1 cellular context compared by ENCODE assay signal in the genomic region with DNA sequence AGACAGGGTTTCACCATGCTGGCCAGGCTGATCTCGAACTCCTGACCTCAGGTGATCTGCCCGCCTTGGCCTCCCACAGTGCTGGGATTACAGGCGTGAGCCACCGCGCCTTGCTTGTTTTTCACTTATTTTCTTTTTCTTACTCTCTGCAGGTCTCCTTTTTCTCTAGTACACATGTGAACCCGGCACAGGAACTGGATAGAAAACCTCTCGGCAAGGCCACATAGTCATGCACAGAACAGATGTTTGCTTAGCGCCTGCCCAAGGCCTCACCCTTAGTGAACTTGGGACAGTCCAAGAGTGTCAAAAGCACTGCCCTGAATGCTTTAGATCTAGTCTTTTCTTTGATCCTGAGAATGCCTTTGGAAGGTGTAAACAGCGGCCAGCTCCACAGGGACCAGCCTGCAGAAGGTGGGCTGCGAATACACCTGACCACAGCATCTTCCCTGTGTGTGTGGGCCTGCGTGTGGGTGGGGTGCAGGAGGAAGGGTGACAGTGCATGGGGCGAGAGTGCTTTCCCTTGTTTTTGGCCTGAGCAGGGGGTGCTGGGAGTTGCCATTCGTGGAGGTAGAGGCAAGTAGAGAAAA.
A peak's percentile ranks its signal among the peaks of the same experiment; 100 is the strongest.
TF ChIP-seq lines count a peak whose summit lies in the region.

No MANE protein-coding gene starts in this region.

TF ChIP-seq in HepG2, 621 proteins besides CTCF, POLR2A, EP300 and RAD21 (continues in another document):
- TF ChIP-seq ZNF788 (CRISPR knock-in tag; IDR thresholded peaks at IDR 0.05; ENCODE audit: borderline replicate concordance) = no peak; the same call in 1 of the 2 replicates
- no peak for TF ChIP-seq POLR2AphosphoS2 (IDR thresholded peaks at IDR 0.05; ENCODE audit: low read depth, low read length)
- TF ChIP-seq MBNL3 (CRISPR knock-in tag; conservative IDR thresholded peaks at IDR 0.05) = no peak
- TF ChIP-seq PAF1 (CRISPR knock-in tag; IDR thresholded peaks at IDR 0.05) = no peak
- peak; percentile 86; the same call in 1 of the 2 replicates for TF ChIP-seq ZNF292 (CRISPR knock-in tag; IDR thresholded peaks at IDR 0.05; ENCODE audit: borderline replicate concordance, low read depth)
- TF ChIP-seq ZNF777 (CRISPR knock-in tag; IDR thresholded peaks at IDR 0.05) = 0 out of 2 replicates have a peak, but pooled peaks have one; percentile 33
- TF ChIP-seq FOXC1 (CRISPR knock-in tag; IDR thresholded peaks at IDR 0.05; ENCODE audit: borderline replicate concordance) = no peak
- TF ChIP-seq, protein P1, sequence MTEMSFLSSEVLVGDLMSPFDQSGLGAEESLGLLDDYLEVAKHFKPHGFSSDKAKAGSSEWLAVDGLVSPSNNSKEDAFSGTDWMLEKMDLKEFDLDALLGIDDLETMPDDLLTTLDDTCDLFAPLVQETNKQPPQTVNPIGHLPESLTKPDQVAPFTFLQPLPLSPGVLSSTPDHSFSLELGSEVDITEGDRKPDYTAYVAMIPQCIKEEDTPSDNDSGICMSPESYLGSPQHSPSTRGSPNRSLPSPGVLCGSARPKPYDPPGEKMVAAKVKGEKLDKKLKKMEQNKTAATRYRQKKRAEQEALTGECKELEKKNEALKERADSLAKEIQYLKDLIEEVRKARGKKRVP (CRISPR knock-in tag; IDR thresholded peaks at IDR 0.05) = no peak
- no peak for TF ChIP-seq HOXA7 (CRISPR knock-in tag; IDR thresholded peaks at IDR 0.05)
- TF ChIP-seq FOXK1 (CRISPR knock-in tag; IDR thresholded peaks at IDR 0.05; ENCODE audit: borderline replicate concordance, low read depth) = peak; percentile 86
- 0 out of 2 replicates have a peak, but pooled peaks have one; percentile 61 for TF ChIP-seq YEATS4 (CRISPR knock-in tag; IDR thresholded peaks at IDR 0.05; ENCODE audit: borderline replicate concordance)
- TF ChIP-seq KDM4B (CRISPR knock-in tag; IDR thresholded peaks at IDR 0.05) = 0 out of 2 replicates have a peak, but pooled peaks have one; percentile 25
- no peak for TF ChIP-seq ZIK1 (CRISPR knock-in tag; IDR thresholded peaks at IDR 0.05; ENCODE audit: borderline replicate concordance, low read depth)
- peak; percentile 80 for TF ChIP-seq SMAD3 (CRISPR knock-in tag; IDR thresholded peaks at IDR 0.05)
- 0 out of 2 replicates have a peak, but pooled peaks have one; percentile 66 for TF ChIP-seq PPARG (CRISPR knock-in tag; conservative IDR thresholded peaks at IDR 0.05)
- no peak for TF ChIP-seq AGO2 (optimal IDR thresholded peaks at IDR 0.05; ENCODE audit: low read depth, low read length)
- TF ChIP-seq ZNF30 (CRISPR knock-in tag; IDR thresholded peaks at IDR 0.05) = no peak
- TF ChIP-seq, protein P2, sequence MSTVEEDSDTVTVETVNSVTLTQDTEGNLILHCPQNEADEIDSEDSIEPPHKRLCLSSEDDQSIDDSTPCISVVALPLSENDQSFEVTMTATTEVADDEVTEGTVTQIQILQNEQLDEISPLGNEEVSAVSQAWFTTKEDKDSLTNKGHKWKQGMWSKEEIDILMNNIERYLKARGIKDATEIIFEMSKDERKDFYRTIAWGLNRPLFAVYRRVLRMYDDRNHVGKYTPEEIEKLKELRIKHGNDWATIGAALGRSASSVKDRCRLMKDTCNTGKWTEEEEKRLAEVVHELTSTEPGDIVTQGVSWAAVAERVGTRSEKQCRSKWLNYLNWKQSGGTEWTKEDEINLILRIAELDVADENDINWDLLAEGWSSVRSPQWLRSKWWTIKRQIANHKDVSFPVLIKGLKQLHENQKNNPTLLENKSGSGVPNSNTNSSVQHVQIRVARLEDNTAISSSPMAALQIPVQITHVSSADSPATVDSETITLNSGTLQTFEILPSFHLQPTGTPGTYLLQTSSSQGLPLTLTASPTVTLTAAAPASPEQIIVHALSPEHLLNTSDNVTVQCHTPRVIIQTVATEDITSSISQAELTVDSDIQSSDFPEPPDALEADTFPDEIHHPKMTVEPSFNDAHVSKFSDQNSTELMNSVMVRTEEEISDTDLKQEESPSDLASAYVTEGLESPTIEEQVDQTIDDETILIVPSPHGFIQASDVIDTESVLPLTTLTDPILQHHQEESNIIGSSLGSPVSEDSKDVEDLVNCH (CRISPR knock-in tag; IDR thresholded peaks at IDR 0.05) = no peak
- TF ChIP-seq ZNF282 (IDR thresholded peaks at IDR 0.05; ENCODE audit: partially characterized antibody) = no peak
- peak; percentile 94 for TF ChIP-seq GZF1 (CRISPR knock-in tag; IDR thresholded peaks at IDR 0.05)
- TF ChIP-seq SAFB2 (CRISPR knock-in tag; IDR thresholded peaks at IDR 0.05; ENCODE audit: borderline replicate concordance, low read depth) = no peak; the same call in 1 of the 2 replicates
- peak; percentile 84 for TF ChIP-seq ZNF746 (CRISPR knock-in tag; IDR thresholded peaks at IDR 0.05)
- TF ChIP-seq ZNF205 (CRISPR knock-in tag; IDR thresholded peaks at IDR 0.05) = peak; percentile 87
- no peak for TF ChIP-seq POLR2G (IDR thresholded peaks at IDR 0.05; ENCODE audit: low read depth, low read length)
- no peak for TF ChIP-seq ZNF780A (CRISPR knock-in tag; IDR thresholded peaks at IDR 0.05)
- TF ChIP-seq ZNF616 (CRISPR knock-in tag; IDR thresholded peaks at IDR 0.05; ENCODE audit: low read depth) = no peak
- TF ChIP-seq ZNF569 (CRISPR knock-in tag; IDR thresholded peaks at IDR 0.05; ENCODE audit: borderline replicate concordance) = no peak
- TF ChIP-seq, protein P3, sequence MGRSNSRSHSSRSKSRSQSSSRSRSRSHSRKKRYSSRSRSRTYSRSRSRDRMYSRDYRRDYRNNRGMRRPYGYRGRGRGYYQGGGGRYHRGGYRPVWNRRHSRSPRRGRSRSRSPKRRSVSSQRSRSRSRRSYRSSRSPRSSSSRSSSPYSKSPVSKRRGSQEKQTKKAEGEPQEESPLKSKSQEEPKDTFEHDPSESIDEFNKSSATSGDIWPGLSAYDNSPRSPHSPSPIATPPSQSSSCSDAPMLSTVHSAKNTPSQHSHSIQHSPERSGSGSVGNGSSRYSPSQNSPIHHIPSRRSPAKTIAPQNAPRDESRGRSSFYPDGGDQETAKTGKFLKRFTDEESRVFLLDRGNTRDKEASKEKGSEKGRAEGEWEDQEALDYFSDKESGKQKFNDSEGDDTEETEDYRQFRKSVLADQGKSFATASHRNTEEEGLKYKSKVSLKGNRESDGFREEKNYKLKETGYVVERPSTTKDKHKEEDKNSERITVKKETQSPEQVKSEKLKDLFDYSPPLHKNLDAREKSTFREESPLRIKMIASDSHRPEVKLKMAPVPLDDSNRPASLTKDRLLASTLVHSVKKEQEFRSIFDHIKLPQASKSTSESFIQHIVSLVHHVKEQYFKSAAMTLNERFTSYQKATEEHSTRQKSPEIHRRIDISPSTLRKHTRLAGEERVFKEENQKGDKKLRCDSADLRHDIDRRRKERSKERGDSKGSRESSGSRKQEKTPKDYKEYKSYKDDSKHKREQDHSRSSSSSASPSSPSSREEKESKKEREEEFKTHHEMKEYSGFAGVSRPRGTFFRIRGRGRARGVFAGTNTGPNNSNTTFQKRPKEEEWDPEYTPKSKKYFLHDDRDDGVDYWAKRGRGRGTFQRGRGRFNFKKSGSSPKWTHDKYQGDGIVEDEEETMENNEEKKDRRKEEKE (IDR thresholded peaks at IDR 0.05) = no peak
- TF ChIP-seq KAT8 (CRISPR knock-in tag; IDR thresholded peaks at IDR 0.05) = peak; percentile 67; the same call in 1 of the 2 replicates
- no peak for TF ChIP-seq ZNF484 (CRISPR knock-in tag; IDR thresholded peaks at IDR 0.05; ENCODE audit: borderline replicate concordance, low read depth)
- no peak for TF ChIP-seq ZNF496 (CRISPR knock-in tag; IDR thresholded peaks at IDR 0.05; ENCODE audit: insufficient replicate concordance)
- TF ChIP-seq PHF21A (CRISPR knock-in tag; IDR thresholded peaks at IDR 0.05) = peak; percentile 98
- TF ChIP-seq, protein P4, sequence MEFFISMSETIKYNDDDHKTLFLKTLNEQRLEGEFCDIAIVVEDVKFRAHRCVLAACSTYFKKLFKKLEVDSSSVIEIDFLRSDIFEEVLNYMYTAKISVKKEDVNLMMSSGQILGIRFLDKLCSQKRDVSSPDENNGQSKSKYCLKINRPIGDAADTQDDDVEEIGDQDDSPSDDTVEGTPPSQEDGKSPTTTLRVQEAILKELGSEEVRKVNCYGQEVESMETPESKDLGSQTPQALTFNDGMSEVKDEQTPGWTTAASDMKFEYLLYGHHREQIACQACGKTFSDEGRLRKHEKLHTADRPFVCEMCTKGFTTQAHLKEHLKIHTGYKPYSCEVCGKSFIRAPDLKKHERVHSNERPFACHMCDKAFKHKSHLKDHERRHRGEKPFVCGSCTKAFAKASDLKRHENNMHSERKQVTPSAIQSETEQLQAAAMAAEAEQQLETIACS (CRISPR knock-in tag; IDR thresholded peaks at IDR 0.05) = no peak
- no peak for TF ChIP-seq NR1H2 (CRISPR knock-in tag; IDR thresholded peaks at IDR 0.05; ENCODE audit: borderline replicate concordance, low read depth)
- TF ChIP-seq THAP11 (CRISPR knock-in tag; IDR thresholded peaks at IDR 0.05) = 0 out of 2 replicates have a peak, but pooled peaks have one; percentile 31
- TF ChIP-seq ZNF782 (CRISPR knock-in tag; IDR thresholded peaks at IDR 0.05; ENCODE audit: borderline replicate concordance) = no peak
- TF ChIP-seq, protein P5, sequence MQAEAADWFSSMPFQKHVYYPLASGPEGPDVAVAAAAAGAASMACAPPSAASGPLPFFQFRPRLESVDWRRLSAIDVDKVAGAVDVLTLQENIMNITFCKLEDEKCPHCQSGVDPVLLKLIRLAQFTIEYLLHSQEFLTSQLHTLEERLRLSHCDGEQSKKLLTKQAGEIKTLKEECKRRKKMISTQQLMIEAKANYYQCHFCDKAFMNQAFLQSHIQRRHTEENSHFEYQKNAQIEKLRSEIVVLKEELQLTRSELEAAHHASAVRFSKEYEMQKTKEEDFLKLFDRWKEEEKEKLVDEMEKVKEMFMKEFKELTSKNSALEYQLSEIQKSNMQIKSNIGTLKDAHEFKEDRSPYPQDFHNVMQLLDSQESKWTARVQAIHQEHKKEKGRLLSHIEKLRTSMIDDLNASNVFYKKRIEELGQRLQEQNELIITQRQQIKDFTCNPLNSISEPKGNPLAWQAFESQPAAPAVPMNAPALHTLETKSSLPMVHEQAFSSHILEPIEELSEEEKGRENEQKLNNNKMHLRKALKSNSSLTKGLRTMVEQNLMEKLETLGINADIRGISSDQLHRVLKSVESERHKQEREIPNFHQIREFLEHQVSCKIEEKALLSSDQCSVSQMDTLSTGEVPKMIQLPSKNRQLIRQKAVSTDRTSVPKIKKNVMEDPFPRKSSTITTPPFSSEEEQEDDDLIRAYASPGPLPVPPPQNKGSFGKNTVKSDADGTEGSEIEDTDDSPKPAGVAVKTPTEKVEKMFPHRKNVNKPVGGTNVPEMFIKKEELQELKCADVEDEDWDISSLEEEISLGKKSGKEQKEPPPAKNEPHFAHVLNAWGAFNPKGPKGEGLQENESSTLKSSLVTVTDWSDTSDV (CRISPR knock-in tag; IDR thresholded peaks at IDR 0.05) = no peak
- TF ChIP-seq TSC22D2 (CRISPR knock-in tag; IDR thresholded peaks at IDR 0.05; ENCODE audit: borderline replicate concordance) = 0 out of 2 replicates have a peak, but pooled peaks have one; percentile 54
- TF ChIP-seq, protein P6, sequence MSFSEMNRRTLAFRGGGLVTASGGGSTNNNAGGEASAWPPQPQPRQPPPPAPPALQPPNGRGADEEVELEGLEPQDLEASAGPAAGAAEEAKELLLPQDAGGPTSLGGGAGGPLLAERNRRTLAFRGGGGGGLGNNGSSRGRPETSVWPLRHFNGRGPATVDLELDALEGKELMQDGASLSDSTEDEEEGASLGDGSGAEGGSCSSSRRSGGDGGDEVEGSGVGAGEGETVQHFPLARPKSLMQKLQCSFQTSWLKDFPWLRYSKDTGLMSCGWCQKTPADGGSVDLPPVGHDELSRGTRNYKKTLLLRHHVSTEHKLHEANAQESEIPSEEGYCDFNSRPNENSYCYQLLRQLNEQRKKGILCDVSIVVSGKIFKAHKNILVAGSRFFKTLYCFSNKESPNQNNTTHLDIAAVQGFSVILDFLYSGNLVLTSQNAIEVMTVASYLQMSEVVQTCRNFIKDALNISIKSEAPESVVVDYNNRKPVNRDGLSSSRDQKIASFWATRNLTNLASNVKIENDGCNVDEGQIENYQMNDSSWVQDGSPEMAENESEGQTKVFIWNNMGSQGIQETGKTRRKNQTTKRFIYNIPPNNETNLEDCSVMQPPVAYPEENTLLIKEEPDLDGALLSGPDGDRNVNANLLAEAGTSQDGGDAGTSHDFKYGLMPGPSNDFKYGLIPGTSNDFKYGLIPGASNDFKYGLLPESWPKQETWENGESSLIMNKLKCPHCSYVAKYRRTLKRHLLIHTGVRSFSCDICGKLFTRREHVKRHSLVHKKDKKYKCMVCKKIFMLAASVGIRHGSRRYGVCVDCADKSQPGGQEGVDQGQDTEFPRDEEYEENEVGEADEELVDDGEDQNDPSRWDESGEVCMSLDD (CRISPR knock-in tag; IDR thresholded peaks at IDR 0.05; ENCODE audit: borderline replicate concordance) = no peak
- TF ChIP-seq, protein P7, sequence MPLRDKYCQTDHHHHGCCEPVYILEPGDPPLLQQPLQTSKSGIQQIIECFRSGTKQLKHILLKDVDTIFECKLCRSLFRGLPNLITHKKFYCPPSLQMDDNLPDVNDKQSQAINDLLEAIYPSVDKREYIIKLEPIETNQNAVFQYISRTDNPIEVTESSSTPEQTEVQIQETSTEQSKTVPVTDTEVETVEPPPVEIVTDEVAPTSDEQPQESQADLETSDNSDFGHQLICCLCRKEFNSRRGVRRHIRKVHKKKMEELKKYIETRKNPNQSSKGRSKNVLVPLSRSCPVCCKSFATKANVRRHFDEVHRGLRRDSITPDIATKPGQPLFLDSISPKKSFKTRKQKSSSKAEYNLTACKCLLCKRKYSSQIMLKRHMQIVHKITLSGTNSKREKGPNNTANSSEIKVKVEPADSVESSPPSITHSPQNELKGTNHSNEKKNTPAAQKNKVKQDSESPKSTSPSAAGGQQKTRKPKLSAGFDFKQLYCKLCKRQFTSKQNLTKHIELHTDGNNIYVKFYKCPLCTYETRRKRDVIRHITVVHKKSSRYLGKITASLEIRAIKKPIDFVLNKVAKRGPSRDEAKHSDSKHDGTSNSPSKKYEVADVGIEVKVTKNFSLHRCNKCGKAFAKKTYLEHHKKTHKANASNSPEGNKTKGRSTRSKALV (CRISPR knock-in tag; IDR thresholded peaks at IDR 0.05) = 0 out of 2 replicates have a peak, but pooled peaks have one; percentile 63
- TF ChIP-seq NCOA1 (CRISPR knock-in tag; IDR thresholded peaks at IDR 0.05) = no peak
- TF ChIP-seq ZNF124 (CRISPR knock-in tag; IDR thresholded peaks at IDR 0.05) = peak; percentile 94
- TF ChIP-seq, protein P8, sequence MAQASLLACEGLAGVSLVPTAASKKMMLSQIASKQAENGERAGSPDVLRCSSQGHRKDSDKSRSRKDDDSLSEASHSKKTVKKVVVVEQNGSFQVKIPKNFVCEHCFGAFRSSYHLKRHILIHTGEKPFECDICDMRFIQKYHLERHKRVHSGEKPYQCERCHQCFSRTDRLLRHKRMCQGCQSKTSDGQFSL (CRISPR knock-in tag; IDR thresholded peaks at IDR 0.05) = no peak
- TF ChIP-seq MIER3 (CRISPR knock-in tag; IDR thresholded peaks at IDR 0.05; ENCODE audit: borderline replicate concordance) = peak; percentile 91; the same call in 1 of the 2 replicates
- TF ChIP-seq ZFP36L1 (CRISPR knock-in tag; IDR thresholded peaks at IDR 0.05) = no peak
- TF ChIP-seq ZNF546 (CRISPR knock-in tag; conservative IDR thresholded peaks at IDR 0.05) = no peak; the same call in 1 of the 2 replicates
- peak; percentile 21; the same call in 1 of the 2 replicates for TF ChIP-seq SMC3 (IDR thresholded peaks at IDR 0.05; ENCODE audit: low read length)
- TF ChIP-seq HNRNPL (IDR thresholded peaks at IDR 0.05; ENCODE audit: low read depth, low read length) = no peak
